Comparison of ENCODE assay signal across 1 cellular context in the genomic region with DNA sequence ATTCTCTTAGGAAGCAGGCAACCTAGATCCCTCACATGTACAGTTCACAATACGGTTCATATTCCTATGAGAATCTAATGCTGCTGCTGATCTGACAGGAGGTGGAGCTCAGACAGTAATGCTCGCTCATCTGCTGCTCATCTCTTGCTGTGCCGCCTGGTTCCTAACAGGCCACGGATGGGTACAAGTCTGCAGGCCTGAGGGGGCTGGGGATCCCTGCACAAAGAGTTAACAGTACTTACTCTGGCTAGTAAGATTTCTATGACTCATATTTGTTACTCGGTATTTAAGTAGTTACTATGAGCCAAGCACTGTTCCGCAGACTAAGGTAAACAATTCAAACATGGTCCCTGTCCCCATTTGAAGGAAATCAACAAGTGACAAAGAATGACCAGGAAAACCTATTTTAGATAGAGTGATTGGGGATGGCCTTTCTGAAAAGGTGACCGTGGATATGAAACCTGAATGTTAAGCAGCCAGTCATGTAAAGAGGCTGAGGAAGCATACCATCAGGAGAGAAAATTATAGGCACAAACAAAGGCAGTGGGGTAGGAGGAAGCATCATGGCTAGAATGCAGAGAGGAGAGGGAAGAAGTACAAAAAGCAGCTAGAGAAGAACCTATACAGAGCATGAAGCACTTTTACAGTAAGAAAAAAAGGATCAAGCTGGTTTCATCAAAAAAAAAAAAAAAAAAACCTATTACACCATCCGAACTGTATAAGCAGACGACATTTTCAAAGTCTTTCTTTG.
TF ChIP-seq lines count a peak whose summit lies in the region.

No MANE protein-coding gene starts in this region.

TF ChIP-seq in endothelial cell of umbilical vein, 7 proteins besides CTCF, POLR2A, EP300 and RAD21:
- TF ChIP-seq, protein P1, sequence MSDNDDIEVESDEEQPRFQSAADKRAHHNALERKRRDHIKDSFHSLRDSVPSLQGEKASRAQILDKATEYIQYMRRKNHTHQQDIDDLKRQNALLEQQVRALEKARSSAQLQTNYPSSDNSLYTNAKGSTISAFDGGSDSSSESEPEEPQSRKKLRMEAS (IDR thresholded peaks at IDR 0.05; ENCODE audit: insufficient read depth, insufficient read length) = no peak
- TF ChIP-seq JUN (IDR thresholded peaks at IDR 0.05; ENCODE audit: borderline replicate concordance, insufficient read depth, insufficient read length, low read depth) = peak; percentile 24
